In genomic region chr3:52277071-52277964, GRCh38 we compare ENCODE assay signal across 8 cellular contexts. TPM values are rescaled to one million over a fixed set of nuclear protein-coding genes. Genes with fewer than 3 reads are reported as not detected.
A peak's percentile ranks its signal among the peaks of the same experiment; 100 is the strongest.
DNase-seq lines count a peak whose midpoint lies in the region; ATAC-seq and TF ChIP-seq lines count a peak whose summit lies in the region.

No MANE protein-coding gene starts in this region.

- peak overlapping the region; percentile 95 to 97 for H3K27ac Mint-ChIP-seq in effector memory CD8-positive, alpha-beta T cell
- peak overlapping the region; percentile 98 for H3K27ac Mint-ChIP-seq in mesothelial cell of epicardium

- DNase-seq in AG08396 (ENCODE audit: low spot score): peak; percentile 70
- DNase-seq in NCI-H69 (lab: John Stamatoyannopoulos, UW): peak; percentile 64
- peak; percentile 90 for DNase-seq in activated CD8-positive, alpha-beta memory T cell treated with anti-CD3 and anti-CD28 coated beads for 24 hours
- DNase-seq in effector memory CD8-positive, alpha-beta T cell: peak; percentile 57 to 68 (median 63)
- peak in 1 of 2 experiments; percentile 65 for DNase-seq in mesothelial cell of epicardium (ENCODE audit: low spot score in 2 of 2, unreplicated experiment in 2 of 2)
- DNase-seq in stimulated activated CD8-positive, alpha-beta memory T cell treated with anti-CD3 and anti-CD28 coated beads, Interleukin-15, amount 100 ng/mL, for 24 hours (ENCODE audit: low read depth): peak; percentile 47
- no peak for DNase-seq in epidermal melanocyte (ENCODE audit: insufficient read length, low spot score)

- H3K4me3 Mint-ChIP-seq in effector memory CD8-positive, alpha-beta T cell: peak overlapping the region; percentile 90 to 98
- H3K4me3 Mint-ChIP-seq in mesothelial cell of epicardium: peak overlapping the region; percentile 97

- H3K4me1 Mint-ChIP-seq in effector memory CD8-positive, alpha-beta T cell (ENCODE audit: low read depth in 2 of 2): peaks cover 63 to 69% of the 10 kb centered on the region in 2 donors
- peaks cover 59% of the 10 kb centered on the region for H3K4me1 Mint-ChIP-seq in mesothelial cell of epicardium

- no peaks in the 10 kb centered on the region for H3K27me3 Mint-ChIP-seq in effector memory CD8-positive, alpha-beta T cell
- no peaks in the 10 kb centered on the region for H3K27me3 Mint-ChIP-seq in mesothelial cell of epicardium (ENCODE audit: low read depth)

- peaks cover 58% of the 10 kb centered on the region for H3K36me3 Mint-ChIP-seq in effector memory CD8-positive, alpha-beta T cell (ENCODE audit: insufficient read depth)
- peaks cover 17% of the 10 kb centered on the region for H3K36me3 Mint-ChIP-seq in mesothelial cell of epicardium

- peak; percentile 16 for ATAC-seq in GM19395 (IDR thresholded peaks at IDR 0.05; ENCODE audit: unreplicated experiment)
- ATAC-seq in effector memory CD8-positive, alpha-beta T cell (replicated peaks): peak; percentile 37

- no peaks in the 10 kb centered on the region for H3K9me3 Mint-ChIP-seq in effector memory CD8-positive, alpha-beta T cell
- no peaks in the 10 kb centered on the region for H3K9me3 Mint-ChIP-seq in mesothelial cell of epicardium

- no peak for TF ChIP-seq CTCF in mesothelial cell of epicardium (IDR thresholded peaks at IDR 0.05; ENCODE audit: unreplicated experiment)

RNA-seq across cellular contexts. Expression of gene WDR82, which starts 1.1 kb away (rescaled TPM):
- 99.0 to 105 TPM (median 101 TPM) in 3 replicates for total RNA-seq in mesothelial cell of epicardium

RNA-seq across cellular contexts. Expression of gene GLYCTK, which starts 10.3 kb away (rescaled TPM):
- total RNA-seq in mesothelial cell of epicardium: 9.0 to 10.7 TPM (median 10.6 TPM) in 3 replicates

RNA-seq across cellular contexts. Expression of gene PPM1M, which starts 31.8 kb away (rescaled TPM):
- 10.6 to 11.8 TPM (median 11.6 TPM) in 3 replicates for total RNA-seq in mesothelial cell of epicardium

RNA-seq across cellular contexts. Expression of gene TWF2, which starts 38.4 kb away (rescaled TPM):
- total RNA-seq in mesothelial cell of epicardium: 26.6 to 30.6 TPM (median 28.7 TPM) in 3 replicates

RNA-seq across cellular contexts. Expression of gene DNAH1, which starts 38.8 kb away (rescaled TPM):
- 8.2 to 9.5 TPM (median 8.4 TPM) in 3 replicates for total RNA-seq in mesothelial cell of epicardium
